In genomic region chr9:97848582-97849237, GRCh38 we compare ENCODE assay signal across 10 cellular contexts. TPM values are rescaled to one million over a fixed set of nuclear protein-coding genes. Genes with fewer than 3 reads are reported as not detected.
A peak's percentile ranks its signal among the peaks of the same experiment; 100 is the strongest.
DNase-seq lines count a peak whose midpoint lies in the region; ATAC-seq, FAIRE-seq and TF ChIP-seq lines count a peak whose summit lies in the region.
"Had no signal": no experiment of that assay in that cellular context is flagged by ENCODE, and none has a peak within 500 bp of the region (broad histone marks: within the 10 kb centered on the region; RNA-seq: fewer than 3 reads in every experiment).

No MANE protein-coding gene starts in this region.

- no peak overlapping the region for H3K27ac ChIP-seq in CD4-positive, alpha-beta memory T cell (ENCODE audit: low read depth, low read length)
- H3K27ac ChIP-seq in esophagus muscularis mucosa (replicated peaks in 1 of 4) (no peak overlapping the region), pancreas (no peak overlapping the region)

- H3K4me1 Mint-ChIP-seq in CD4-positive, alpha-beta memory T cell, result peaks cover 16 to 55% (median 22%) of the 10 kb centered on the region in 4 donors
- peaks cover 12 to 41% (median 28%) of the 10 kb centered on the region in 3 donors for H3K4me1 Mint-ChIP-seq in T-cell

- no peak for TF ChIP-seq EP300 in esophagus muscularis mucosa (IDR thresholded peaks at IDR 0.05)

- WGBS in esophagus muscularis mucosa, result 6% methylated on average over 17 of the region's 52 CpGs
- 6 to 7% methylated on average over 52 of the region's 52 CpGs for WGBS in pancreas, 2 donors

- H3K9me3 ChIP-seq in CD4-positive, alpha-beta memory T cell (ENCODE audit: control insufficient read depth in 1 of 2, low read length in 2 of 2), result no peaks in the 10 kb centered on the region
- H3K9me3 ChIP-seq in esophagus muscularis mucosa (no peaks in the 10 kb centered on the region), pancreas (no peaks in the 10 kb centered on the region)

- intact Hi-C loops in CD4-positive, alpha-beta memory T cell (cut with micrococcal nuclease), result no loop called here
- intact Hi-C loops in esophagus muscularis mucosa (cut with DNase I) (no loop called here), pancreas (cut with DNase I) (no loop called here)

- H3K36me3 ChIP-seq in CD4-positive, alpha-beta memory T cell (ENCODE audit: insufficient read depth, low read length), result no peaks in the 10 kb centered on the region
- H3K36me3 ChIP-seq in esophagus muscularis mucosa (no peaks in the 10 kb centered on the region), pancreas (no peaks in the 10 kb centered on the region)

- TF ChIP-seq CTCF in esophagus muscularis mucosa (IDR thresholded peaks at IDR 0.05), result no peak
- no peak for TF ChIP-seq CTCF in pancreas (IDR thresholded peaks at IDR 0.05)
- TF ChIP-seq CTCF in GM20000 (IDR thresholded peaks at IDR 0.05; ENCODE audit: extremely low read depth, missing control alignments), result no peak

- CTCF ChIA-PET in CD4-positive, alpha-beta memory T cell (lab: Charles Lee; ENCODE audit: partially characterized antibody), result no interaction called here
- CTCF ChIA-PET in T-cell (lab: Charles Lee), result no interaction called here

- no peak for TF ChIP-seq POLR2A in esophagus muscularis mucosa (IDR thresholded peaks at IDR 0.05; ENCODE audit: low read depth)

- H3K4me3 ChIP-seq in CD4-positive, alpha-beta memory T cell (ENCODE audit: low read length in 2 of 2), result peak overlapping the region in 1 of 2 donors; percentile 24
- H3K4me3 ChIP-seq in esophagus muscularis mucosa (peak overlapping the region; percentile 22 to 43 (median 28)), pancreas (peak overlapping the region in 1 of 4 donors; percentile 30)

- H3K4me3 Mint-ChIP-seq in CD4-positive, alpha-beta memory T cell, result peak overlapping the region; percentile 63 to 90 (median 78)
- H3K4me3 Mint-ChIP-seq in T-cell, result peak overlapping the region; percentile 65 to 68 (median 67)

- H3K9me3 Mint-ChIP-seq in CD4-positive, alpha-beta memory T cell, result peaks cover 0 to 4% (median 0%) of the 10 kb centered on the region in 8 donors
- no peaks in the 10 kb centered on the region for H3K9me3 Mint-ChIP-seq in T-cell

- peak overlapping the region in 3 of 7 donors; percentile 36 to 42 (median 41) for H3K27ac Mint-ChIP-seq in CD4-positive, alpha-beta memory T cell
- no peak overlapping the region for H3K27ac Mint-ChIP-seq in T-cell

- peaks cover 39% of the 10 kb centered on the region for H3K4me1 ChIP-seq in CD4-positive, alpha-beta memory T cell (ENCODE audit: insufficient read depth, low read length)
- H3K4me1 ChIP-seq in esophagus muscularis mucosa (peaks cover 14 to 48% (median 43%) of the 10 kb centered on the region in 4 donors), pancreas (peaks cover 0 to 5% (median 0%) of the 10 kb centered on the region in 3 donors)

- no peaks in the 10 kb centered on the region for H3K36me3 Mint-ChIP-seq in CD4-positive, alpha-beta memory T cell
- H3K36me3 Mint-ChIP-seq in T-cell, result no peaks in the 10 kb centered on the region

- H3K27me3 ChIP-seq in CD4-positive, alpha-beta memory T cell (ENCODE audit: insufficient read depth, low read length), result peaks cover 44% of the 10 kb centered on the region
- H3K27me3 ChIP-seq in esophagus muscularis mucosa (peaks cover 0 to 93% (median 67%) of the 10 kb centered on the region in 4 donors), pancreas (peaks cover 0 to 22% (median 13%) of the 10 kb centered on the region in 4 donors)

- FAIRE-seq in pancreas (lab: Jason Lieb, UNC), result no peak

- POLR2A ChIA-PET in CD4-positive, alpha-beta memory T cell (lab: Charles Lee; ENCODE audit: partially characterized antibody), result no interaction called here
- POLR2A ChIA-PET in T-cell (lab: Charles Lee), result no interaction called here

- peak in 2 of 5 donors; percentile 25 to 55 for DNase-seq in CD4-positive, alpha-beta memory T cell
- DNase-seq in T-cell (peak in 1 of 34 experiments; percentile 17), esophagus muscularis mucosa (ENCODE audit: extremely low spot score) (no peak), pancreas (peak in 1 of 6 donors; percentile 77), AG08395 (ENCODE audit: low spot score) (no peak), cerebellar nuclear complex (lab: John Stamatoyannopoulos, UW) (no peak), GM20000 (ENCODE audit: low spot score) (no peak)
- DNase-seq: GDM1, KBM-7 had no signal

- ATAC-seq in T-cell (replicated peaks in 1 of 4) (peak in 2 of 4 experiments; percentile 30 to 52), pancreas (peak in 3 of 4 donors; percentile 25 to 56 (median 26)), GM19324 (IDR thresholded peaks at IDR 0.05; ENCODE audit: low FRiP score, unreplicated experiment) (no peak)

- H3K27me3 Mint-ChIP-seq in CD4-positive, alpha-beta memory T cell, result peaks cover 53 to 64% of the 10 kb centered on the region in 2 donors
- H3K27me3 Mint-ChIP-seq in T-cell, result peaks cover 57 to 73% of the 10 kb centered on the region in 2 donors

RNA-seq across cellular contexts. Expression of gene FOXE1, which starts 4.3 kb away (rescaled TPM):
- not detected for total RNA-seq in CD4-positive, alpha-beta memory T cell
- not detected for polyA plus RNA-seq in CD4-positive, alpha-beta memory T cell
- total RNA-seq in T-cell (under 1 TPM in 4 of 5 donors, not detected in 1; 0.06 to 0.14 (median 0.11) TPM), esophagus muscularis mucosa (not detected), pancreas (under 1 TPM in 5 of 6 donors, not detected in 1; 0.03 to 0.12 (median 0.08) TPM)
- under 1 TPM; 0.04 to 0.16 TPM for polyA plus RNA-seq in pancreas
